In genomic region chr17:10171581-10171981, GRCh38 we compare ENCODE assay signal across 10 cellular contexts. TPM values are rescaled to one million over a fixed set of nuclear protein-coding genes. Genes with fewer than 3 reads are reported as not detected.
DNase-seq lines count a peak whose midpoint lies in the region; ATAC-seq and TF ChIP-seq lines count a peak whose summit lies in the region.
"Had no signal": no experiment of that assay in that cellular context is flagged by ENCODE, and none has a peak within 500 bp of the region (broad histone marks: within the 10 kb centered on the region; RNA-seq: fewer than 3 reads in every experiment).

No MANE protein-coding gene starts in this region.

- no peak overlapping the region for H4K5ac ChIP-seq in IMR-90 (ENCODE audit: low read depth, low read length)

- peaks cover 9% of the 10 kb centered on the region for H3K4me1 ChIP-seq in IMR-90 (ENCODE audit: control insufficient read depth, insufficient read depth, low read length)

- no peaks in the 10 kb centered on the region for H4K20me1 ChIP-seq in IMR-90 (ENCODE audit: insufficient read depth, low read length)

- no peaks in the 10 kb centered on the region for H3K27me3 ChIP-seq in IMR-90 (ENCODE audit: control insufficient read depth, insufficient read depth, low read length)

- no peak for TF ChIP-seq CTCF in IMR-90 (conservative IDR thresholded peaks at IDR 0.05; ENCODE audit: low read depth, low read length)
- TF ChIP-seq CTCF in fibroblast of mammary gland (conservative IDR thresholded peaks at IDR 0.05; ENCODE audit: control insufficient read depth, insufficient read depth, low read depth, low read length): no peak

- H2BK15ac ChIP-seq in IMR-90 (ENCODE audit: low read depth, low read length): no peak overlapping the region

- no peaks in the 10 kb centered on the region; the same call in 1 of the 2 replicates for H3K9me3 ChIP-seq in IMR-90 (ENCODE audit: control insufficient read depth, insufficient read depth, low read length)

- in situ Hi-C loops in IMR-90 (cut with MboI; ENCODE audit: low sequenced_read_pairs): no loop called here

- no peak overlapping the region for H2BK5ac ChIP-seq in IMR-90 (ENCODE audit: low read depth, low read length, poor library complexity, severe bottlenecking)

- H3K36me3 Mint-ChIP-seq in stimulated activated memory B cell treated with anti-CD40 and anti-IgM and Interleukin-4, amounts not matched to agents 10 μg/mL and 1 μg/mL and 100 μg/mL, for 72 hours: no peaks in the 10 kb centered on the region

- no peak overlapping the region; the same call in none of the 2 replicates for H3K4ac ChIP-seq in IMR-90 (ENCODE audit: low read depth, low read length)

- TF ChIP-seq RAD21 in IMR-90 (IDR thresholded peaks at IDR 0.05; ENCODE audit: low read length): no peak

- no TSS peak for BruUV-seq in IMR-90 (replicated peaks; lab: Mats Ljungman, UMichigan)

- H3K9ac ChIP-seq in IMR-90 (ENCODE audit: low read depth, low read length): no peak overlapping the region

- H3K79me1 ChIP-seq in IMR-90 (ENCODE audit: low read depth in 1 of 2, low read length in 2 of 2): no peaks in the 10 kb centered on the region; a peak in 2 of 4 replicates

- H4K8ac ChIP-seq in IMR-90 (ENCODE audit: low read depth in 2 of 2, low read length in 2 of 2): peak overlapping the region in 1 of 2 experiments; percentile 36; a peak in 1 of 4 replicates

- POLR2A ChIA-PET in IMR-90 (lab: Charles Lee; ENCODE audit: unreplicated experiment): no interaction called here

- no peak overlapping the region for H3K18ac ChIP-seq in IMR-90 (ENCODE audit: low read depth, low read length)

- no peak overlapping the region for H2BK20ac ChIP-seq in IMR-90 (ENCODE audit: low read depth, low read length)

- no peaks in the 10 kb centered on the region for H3K36me3 ChIP-seq in IMR-90 (ENCODE audit: control insufficient read depth, insufficient read depth, low read length)

- H3K27ac Mint-ChIP-seq in stimulated activated memory B cell treated with anti-CD40 and anti-IgM and Interleukin-4, amounts not matched to agents 10 μg/mL and 1 μg/mL and 100 μg/mL, for 72 hours: peak overlapping the region; percentile 31

- peaks cover 10% of the 10 kb centered on the region for H3K9me3 Mint-ChIP-seq in stimulated activated memory B cell treated with anti-CD40 and anti-IgM and Interleukin-4, amounts not matched to agents 10 μg/mL and 1 μg/mL and 100 μg/mL, for 72 hours

- H2AFZ ChIP-seq in IMR-90 (replicated peaks; ENCODE audit: low read length, poor library complexity): no peak overlapping the region

- peaks cover 9% of the 10 kb centered on the region for H3K27me3 Mint-ChIP-seq in stimulated activated memory B cell treated with anti-CD40 and anti-IgM and Interleukin-4, amounts not matched to agents 10 μg/mL and 1 μg/mL and 100 μg/mL, for 72 hours

- no peak overlapping the region for H2AK9ac ChIP-seq in IMR-90 (replicated peaks; ENCODE audit: low read depth, low read length, poor library complexity)

- no peak overlapping the region for H3K27ac ChIP-seq in IMR-90 (ENCODE audit: insufficient read depth, low read length)

- dilution Hi-C loops in IMR-90 (cut with HindIII; ENCODE audit: low sequenced_read_pairs, unreplicated experiment): no loop called here

- no CpG with 5 or more reads among the region's 6 CpGs for WGBS in IMR-90 (ENCODE audit: extremely low coverage in 2 of 2, insufficient read length in 1 of 2), 2 experiments

- DNase-seq in IMR-90 (peak; percentile 41), fibroblast of mammary gland (ENCODE audit: low read depth) (peak; percentile 22), LoVo (ENCODE audit: low spot score) (no peak), SKM-1 (lab: John Stamatoyannopoulos, UW; ENCODE audit: unreplicated experiment) (no peak)
- DNase-seq: NCI-H345; stimulated activated CD8-positive, alpha-beta memory T cell treated with anti-CD3 and anti-CD28 coated beads, Interleukin-4, amount 100 ng/mL, for 48 hours had no signal

- ATAC-seq in GM18511 (IDR thresholded peaks at IDR 0.05; ENCODE audit: unreplicated experiment): peak; percentile 39
- ATAC-seq in IMR-90 (ENCODE audit: low read depth): peak; percentile 51
- ATAC-seq in stimulated activated memory B cell treated with anti-CD40 and anti-IgM and Interleukin-4, amounts not matched to agents 10 μg/mL and 1 μg/mL and 100 μg/mL, for 72 hours: peak; percentile 41
- no peak for ATAC-seq in GM21717 (IDR thresholded peaks at IDR 0.05; ENCODE audit: unreplicated experiment)

- TF ChIP-seq POLR2A in IMR-90 (IDR thresholded peaks at IDR 0.05; ENCODE audit: low read depth, low read length): no peak

- H3K9me1 ChIP-seq in IMR-90 (ENCODE audit: insufficient read depth, low read length): 0 out of 2 replicates have a peak, but pooled peaks cover under 1% of the 10 kb centered on the region

- H3K23ac ChIP-seq in IMR-90 (ENCODE audit: low read depth, low read length): no peak overlapping the region

- CTCF ChIA-PET in IMR-90 (lab: Yijun Ruan, JAX): interaction anchor here (0.5 to 0.6 kb wide), 2 partner anchors 158 to 465 kb away, joined by 3 to 5 read pairs; no protein-coding TSS in a partner anchor

- H3K14ac ChIP-seq in IMR-90 (replicated peaks; ENCODE audit: low read depth, low read length): no peak overlapping the region

- intact Hi-C loops in IMR-90 (cut with micrococcal nuclease): no loop called here

- no peak overlapping the region for H4K91ac ChIP-seq in IMR-90 (ENCODE audit: insufficient read depth, low read depth, low read length)

- H3K4me1 Mint-ChIP-seq in stimulated activated memory B cell treated with anti-CD40 and anti-IgM and Interleukin-4, amounts not matched to agents 10 μg/mL and 1 μg/mL and 100 μg/mL, for 72 hours: peaks cover 11% of the 10 kb centered on the region

- H2BK120ac ChIP-seq in IMR-90 (ENCODE audit: low read depth, low read length): no peak overlapping the region

- H3K4me2 ChIP-seq in IMR-90 (ENCODE audit: low read depth, low read length): no peak overlapping the region

- no peak overlapping the region for H3K56ac ChIP-seq in IMR-90 (ENCODE audit: extremely low read depth, insufficient read depth, low read length)

- H2AK5ac ChIP-seq in IMR-90 (ENCODE audit: low read depth, low read length): no peak overlapping the region

- H3K4me3 ChIP-seq in IMR-90 (ENCODE audit: insufficient read depth, low read depth, low read length) (no peak overlapping the region), fibroblast of mammary gland (ENCODE audit: control insufficient read depth, low read depth, low read length) (no peak overlapping the region)
- H3K4me3 ChIP-seq: skin epidermis had no signal

- H3K4me3 Mint-ChIP-seq in stimulated activated memory B cell treated with anti-CD40 and anti-IgM and Interleukin-4, amounts not matched to agents 10 μg/mL and 1 μg/mL and 100 μg/mL, for 72 hours: no peak overlapping the region

TF ChIP-seq in IMR-90, 13 proteins besides CTCF, POLR2A, EP300 and RAD21:
- TF ChIP-seq RCOR1 (IDR thresholded peaks at IDR 0.05; ENCODE audit: insufficient replicate concordance, low read length): no peak
- no peak for TF ChIP-seq USF2 (IDR thresholded peaks at IDR 0.05; ENCODE audit: low read depth, low read length)
- no peak for TF ChIP-seq MAZ (IDR thresholded peaks at IDR 0.05; ENCODE audit: borderline replicate concordance, low read depth, low read length)
- TF ChIP-seq ELK1 (IDR thresholded peaks at IDR 0.05; ENCODE audit: borderline replicate concordance, low read depth, low read length): no peak
- TF ChIP-seq CEBPB (IDR thresholded peaks at IDR 0.05; ENCODE audit: low read depth, low read length): no peak
- TF ChIP-seq MAFK (IDR thresholded peaks at IDR 0.05; ENCODE audit: low read depth, low read length): no peak
- TF ChIP-seq RFX5 (IDR thresholded peaks at IDR 0.05; ENCODE audit: low read depth, low read length): no peak
TF ChIP-seq in IMR-90: peak in this region for 0.

RNA-seq across cellular contexts. Expression of gene GAS7, which starts 26.8 kb away (rescaled TPM):
- total RNA-seq in IMR-90 (2012; rRNA removed): 5.0 and 6.4 TPM in 2 replicates
- polyA plus RNA-seq in IMR-90 (2012; rRNA removed): 4.1 and 4.6 TPM in 2 replicates
- 2.3 and 4.1 TPM in 2 replicates for polyA plus RNA-seq in IMR-90 (2012; cell fraction: cytosol; rRNA removed)
- 3.2 and 5.9 TPM in 2 replicates for polyA plus RNA-seq in IMR-90 (2012; cell fraction: nucleus; rRNA removed; ENCODE audit: low replicate concordance)

Comparison
In these comparisons a context has a peak if more than half of its experiments do, and no peak if none do; other contexts are left out.
1. DNase-seq: peak in IMR-90 (single experiment) and fibroblast of mammary gland (single experiment); none in LoVo (single experiment) and SKM-1 (single experiment).